Comparison of ENCODE assay signal across 24 cellular contexts in genomic region chr11:14396289-14396688, GRCh38.
"Had no signal": no experiment of that assay in that cellular context is flagged by ENCODE, and none has a peak within 500 bp of the region (broad histone marks: within the 10 kb centered on the region; RNA-seq: fewer than 3 reads in every experiment).

No MANE protein-coding gene starts in this region.

- H3K27ac ChIP-seq: left lung, lower lobe of right lung, parathyroid adenoma, right atrium auricular region, right lobe of liver, tibial nerve, uterus had no signal

- H3K79me2 ChIP-seq: parathyroid adenoma had no signal

- DNase-seq: hypothalamus; immature natural killer cell; kidney; left colon; left lung; lower lobe of right lung; mammary epithelial cell; mesenchymal stem cell; naive thymus-derived CD8-positive, alpha-beta T cell; nucleus accumbens; right lobe of liver; stimulated activated CD4-positive, alpha-beta T cell treated with anti-CD3 and anti-CD28 coated beads, Interleukin-1b, Interleukin-23, amount 100 ng/mL, for 48 hours; stimulated activated CD4-positive, alpha-beta T cell treated with anti-CD3 and anti-CD28 coated beads, Interleukin-2, amount 100 ng/mL, for 48 hours; stimulated activated CD4-positive, alpha-beta T cell treated with anti-CD3 and anti-CD28 coated beads, Interleukin-4, amount 100 ng/mL, for 4 hours; stimulated activated CD8-positive, alpha-beta memory T cell treated with anti-CD3 and anti-CD28 coated beads, Interleukin-4, amount 100 ng/mL, for 48 hours; stimulated activated naive CD4-positive, alpha-beta T cell treated with Interleukin-2 at 50 U/mL for 16 hours; stimulated activated naive CD8-positive, alpha-beta T cell treated with anti-CD3 and anti-CD28 coated beads, Interleukin-15, amount 100 ng/mL, for 72 hours; substantia nigra; uterus had no signal

- H3K9ac ChIP-seq: parathyroid adenoma had no signal

- H3K4me2 ChIP-seq: smooth muscle cell had no signal

- H3K4me3 ChIP-seq: left lung, lower lobe of right lung, right atrium auricular region, right lobe of liver, smooth muscle cell, tibial nerve, uterus had no signal

- H3K36me3 ChIP-seq: left lung, lower lobe of right lung, right atrium auricular region, right lobe of liver, tibial nerve, uterus had no signal

- H3K4me1 ChIP-seq: left lung, lower lobe of right lung, parathyroid adenoma, right atrium auricular region, tibial nerve, uterus had no signal

- H3K27me3 ChIP-seq: left lung, right atrium auricular region, right lobe of liver, tibial nerve, uterus had no signal

- H2AFZ ChIP-seq: parathyroid adenoma had no signal

- FAIRE-seq: islet of Langerhans, kidney had no signal

- H3K9me3 ChIP-seq: left lung, lower lobe of right lung, right atrium auricular region, right lobe of liver, tibial nerve, uterus had no signal
